Comparison of ENCODE assay signal across 19 cellular contexts in genomic region chr9:32873546-32873945, GRCh38.
A peak's percentile ranks its signal among the peaks of the same experiment; 100 is the strongest.
DNase-seq lines count a peak whose midpoint lies in the region; ATAC-seq and TF ChIP-seq lines count a peak whose summit lies in the region.
"Had no signal": no experiment of that assay in that cellular context is flagged by ENCODE, and none has a peak within 500 bp of the region (broad histone marks: within the 10 kb centered on the region; RNA-seq: fewer than 3 reads in every experiment).

No MANE protein-coding gene starts in this region.

- H3K27me3 ChIP-seq in BLaER1 (no peaks in the 10 kb centered on the region), GM23338 (ENCODE audit: insufficient read depth) (no peaks in the 10 kb centered on the region), mesendoderm (ENCODE audit: insufficient read depth, low read length, poor library complexity) (no peaks in the 10 kb centered on the region), trophoblast cell (ENCODE audit: insufficient read depth, low read length) (no peaks in the 10 kb centered on the region), Karpas-422 (ENCODE audit: low read length) (no peaks in the 10 kb centered on the region)

- H3K9me3 Mint-ChIP-seq in GM23338: no peaks in the 10 kb centered on the region
- H3K9me3 Mint-ChIP-seq: CD4-positive, alpha-beta memory T cell; H9 had no signal

- H3K4me1 ChIP-seq in BLaER1 (peaks cover 21% of the 10 kb centered on the region), GM23338 (ENCODE audit: insufficient read depth) (no peaks in the 10 kb centered on the region), mesendoderm (ENCODE audit: control insufficient read depth, low read depth, low read length) (peaks cover 2% of the 10 kb centered on the region), trophoblast cell (ENCODE audit: control insufficient read depth in 1 of 2, insufficient read depth in 2 of 2, low read length in 2 of 2) (no peaks in the 10 kb centered on the region), Karpas-422 (ENCODE audit: low read length) (peaks cover 34% of the 10 kb centered on the region)

- no peaks in the 10 kb centered on the region for H3K9me3 ChIP-seq in BLaER1
- H3K9me3 ChIP-seq in trophoblast cell (ENCODE audit: insufficient read depth, low read depth, low read length): no peaks in the 10 kb centered on the region
- H3K9me3 ChIP-seq in Karpas-422 (ENCODE audit: low read length): no peaks in the 10 kb centered on the region

- H3K23ac ChIP-seq in mesendoderm (ENCODE audit: low read length) (no peak overlapping the region), trophoblast cell (ENCODE audit: low read length) (no peak overlapping the region)

- H2AK5ac ChIP-seq in mesendoderm (ENCODE audit: low read length): no peak overlapping the region
- H2AK5ac ChIP-seq in trophoblast cell (ENCODE audit: low read length): no peak overlapping the region

- peaks cover 4% of the 10 kb centered on the region; the same call in 1 of the 2 replicates for H3K9me2 ChIP-seq in GM23338 (ENCODE audit: insufficient read depth)
- H3K9me2 ChIP-seq in Karpas-422 (replicated peaks; ENCODE audit: insufficient read depth, low read length): no peaks in the 10 kb centered on the region

- no peak overlapping the region for H2BK120ac ChIP-seq in mesendoderm (ENCODE audit: low read depth, low read length)
- H2BK120ac ChIP-seq in trophoblast cell (ENCODE audit: insufficient read depth, low read length, poor library complexity): no peak overlapping the region

- H3K14ac ChIP-seq in trophoblast cell (ENCODE audit: low read length): no peak overlapping the region

- H2AFZ ChIP-seq in GM23338 (peak overlapping the region; percentile 59; the same call in 1 of the 2 replicates), trophoblast cell (ENCODE audit: insufficient read depth, low read length, poor library complexity) (no peak overlapping the region), Karpas-422 (ENCODE audit: low read length) (no peak overlapping the region)

- H3K79me1 ChIP-seq in mesendoderm (ENCODE audit: low read length) (no peaks in the 10 kb centered on the region), trophoblast cell (ENCODE audit: low read length) (no peaks in the 10 kb centered on the region)

- no peak overlapping the region for H2BK12ac ChIP-seq in trophoblast cell (ENCODE audit: low read length)

- DNase-seq in GM23338 (ENCODE audit: low spot score) (no peak), mesendoderm (peak; percentile 42), trophoblast cell (peak; percentile 55 to 82), NCI-H748 (lab: John Stamatoyannopoulos, UW; ENCODE audit: unreplicated experiment) (no peak), Karpas-422 (no peak), ureter (ENCODE audit: low spot score) (no peak)
- DNase-seq: C1 segment of cervical spinal cord; Calu3; CD4-positive, alpha-beta memory T cell; COR-L47; DMS53; DMS79 treated with DMSO at 0.1 percent for 48 hours; GF-D8; H9 had no signal

- H4K5ac ChIP-seq in mesendoderm (ENCODE audit: low read length): no peak overlapping the region

- no peak overlapping the region for H3K9ac ChIP-seq in BLaER1
- no peak overlapping the region for H3K9ac ChIP-seq in mesendoderm (ENCODE audit: low read length)
- H3K9ac ChIP-seq in trophoblast cell (ENCODE audit: low read length): no peak overlapping the region
- H3K9ac ChIP-seq in Karpas-422 (ENCODE audit: low read length): no peak overlapping the region

- no peak for TF ChIP-seq CTCF in GM23338 (conservative IDR thresholded peaks at IDR 0.05; ENCODE audit: low read depth in 2 of 2)

- H2BK15ac ChIP-seq in mesendoderm (replicated peaks; ENCODE audit: low read depth): no peak overlapping the region

- no peaks in the 10 kb centered on the region for H3K79me2 ChIP-seq in GM23338 (replicated peaks; ENCODE audit: insufficient read depth)
- H3K79me2 ChIP-seq in mesendoderm (ENCODE audit: control insufficient read depth, insufficient read depth, low read length): no peaks in the 10 kb centered on the region
- H3K79me2 ChIP-seq in trophoblast cell (ENCODE audit: control insufficient read depth, insufficient read depth, low read length, poor library complexity): no peaks in the 10 kb centered on the region
- H3K79me2 ChIP-seq in Karpas-422 (ENCODE audit: low read length): no peaks in the 10 kb centered on the region

- no peak overlapping the region for H3K27ac Mint-ChIP-seq in GM23338
- H3K27ac Mint-ChIP-seq: B cell; CD4-positive, alpha-beta memory T cell had no signal

- no peak for ATAC-seq in GM23338
- no peak for ATAC-seq in HG03175 (IDR thresholded peaks at IDR 0.05; ENCODE audit: unreplicated experiment)
- ATAC-seq: HCT116 had no signal

- H3K36me3 Mint-ChIP-seq in GM23338 (ENCODE audit: low read depth): no peaks in the 10 kb centered on the region
- H3K36me3 Mint-ChIP-seq: CD4-positive, alpha-beta memory T cell had no signal

- H4K91ac ChIP-seq in trophoblast cell (ENCODE audit: low read depth, low read length): no peak overlapping the region

- peak overlapping the region; percentile 30 for H3K4me2 ChIP-seq in BLaER1
- H3K4me2 ChIP-seq in GM23338: no peak overlapping the region
- H3K4me2 ChIP-seq in mesendoderm (ENCODE audit: low read length): no peak overlapping the region
- no peak overlapping the region for H3K4me2 ChIP-seq in trophoblast cell (ENCODE audit: low read length)
- H3K4me2 ChIP-seq in Karpas-422 (ENCODE audit: low read depth, low read length, poor library complexity, severe bottlenecking): no peak overlapping the region

- no CpG with 5 or more reads among the region's 4 CpGs for WGBS in mesendoderm (ENCODE audit: extremely low coverage, insufficient coverage, low lambda C conversion rate)
- no CpG with 5 or more reads among the region's 4 CpGs for WGBS in trophoblast cell (ENCODE audit: extremely low coverage, insufficient coverage, insufficient read length)

- H3K4ac ChIP-seq in mesendoderm (ENCODE audit: low read depth, low read length): no peak overlapping the region
- H3K4ac ChIP-seq in trophoblast cell (ENCODE audit: low read depth, low read length): no peak overlapping the region

- no peak overlapping the region for H3K4me3 Mint-ChIP-seq in GM23338
- H3K4me3 Mint-ChIP-seq: B cell; CD4-positive, alpha-beta memory T cell; H9 had no signal

- no peaks in the 10 kb centered on the region for H3K4me1 Mint-ChIP-seq in GM23338
- H3K4me1 Mint-ChIP-seq: CD4-positive, alpha-beta memory T cell; H9 had no signal

- H4K20me1 ChIP-seq in BLaER1: no peaks in the 10 kb centered on the region
- no peaks in the 10 kb centered on the region for H4K20me1 ChIP-seq in GM23338 (replicated peaks; ENCODE audit: insufficient read depth)
- H4K20me1 ChIP-seq in Karpas-422 (ENCODE audit: insufficient read depth, low read depth, low read length): no peaks in the 10 kb centered on the region

- H4K12ac ChIP-seq in trophoblast cell (ENCODE audit: low read depth, low read length): no peak overlapping the region

- H3K56ac ChIP-seq in mesendoderm (ENCODE audit: low read length): no peak overlapping the region

- no peaks in the 10 kb centered on the region for H3F3A ChIP-seq in GM23338 (replicated peaks; ENCODE audit: low read depth)

- H4K8ac ChIP-seq in mesendoderm (ENCODE audit: low read depth, low read length): no peak overlapping the region
- no peak overlapping the region for H4K8ac ChIP-seq in trophoblast cell (ENCODE audit: low read depth, low read length)

- H3K4me3 ChIP-seq in BLaER1 (no peak overlapping the region), GM23338 (no peak overlapping the region), mesendoderm (ENCODE audit: low read length) (no peak overlapping the region), trophoblast cell (ENCODE audit: low read depth, low read length) (no peak overlapping the region), Karpas-422 (ENCODE audit: low read length) (no peak overlapping the region)

- H3K27me3 Mint-ChIP-seq in GM23338 (ENCODE audit: insufficient read depth, low read depth, poor library complexity): peaks cover 4% of the 10 kb centered on the region

- H3K18ac ChIP-seq in mesendoderm (ENCODE audit: low read length): no peak overlapping the region
- no peak overlapping the region for H3K18ac ChIP-seq in trophoblast cell (ENCODE audit: low read length)

- H3K27ac ChIP-seq in BLaER1 (no peak overlapping the region), GM23338 (ENCODE audit: low read depth) (no peak overlapping the region), mesendoderm (ENCODE audit: low read depth, low read length) (no peak overlapping the region), trophoblast cell (ENCODE audit: low read depth, low read length) (no peak overlapping the region), Karpas-422 (ENCODE audit: low read length) (no peak overlapping the region)
- H3K27ac ChIP-seq: 22Rv1 had no signal

- H3K36me3 ChIP-seq in BLaER1 (no peaks in the 10 kb centered on the region), GM23338 (ENCODE audit: insufficient read depth) (no peaks in the 10 kb centered on the region), mesendoderm (ENCODE audit: control insufficient read depth, insufficient read depth, low read length) (no peaks in the 10 kb centered on the region), trophoblast cell (ENCODE audit: control insufficient read depth in 1 of 2, insufficient read depth in 2 of 2, low read length in 2 of 2) (no peaks in the 10 kb centered on the region), Karpas-422 (ENCODE audit: insufficient read depth, low read length) (no peaks in the 10 kb centered on the region)

- H2BK5ac ChIP-seq in mesendoderm (ENCODE audit: low read length) (no peak overlapping the region), trophoblast cell (ENCODE audit: low read depth, low read length, poor library complexity) (no peak overlapping the region)

TF ChIP-seq in GM23338, 12 proteins besides CTCF, POLR2A, EP300 and RAD21 (continues in another document):
- no peak for TF ChIP-seq CREB1 (CRISPR knock-in tag; IDR thresholded peaks at IDR 0.05; ENCODE audit: low read depth)

Comparison
In these comparisons a context has a peak if more than half of its experiments do, and no peak if none do; other contexts are left out.
1. DNase-seq: peak in mesendoderm (single experiment) and trophoblast cell (2 of 2); none in GM23338 (single experiment), NCI-H748 (single experiment), Karpas-422 (single experiment) and ureter (single experiment).